In genomic region chr16:81073560-81074330, GRCh38 we compare ENCODE assay signal across 22 cellular contexts. TPM values are rescaled to one million over a fixed set of nuclear protein-coding genes. Genes with fewer than 3 reads are reported as not detected.
A peak's percentile ranks its signal among the peaks of the same experiment; 100 is the strongest.
DNase-seq lines count a peak whose midpoint lies in the region; FAIRE-seq and TF ChIP-seq lines count a peak whose summit lies in the region.
"Had no signal": no experiment of that assay in that cellular context is flagged by ENCODE, and none has a peak within 500 bp of the region (broad histone marks: within the 10 kb centered on the region; RNA-seq: fewer than 3 reads in every experiment).

No MANE protein-coding gene starts in this region.

- TF ChIP-seq CTCF in H1 (IDR thresholded peaks at IDR 0.05; ENCODE audit: control extremely low read depth in 1 of 3, insufficient read depth in 1 of 3, low read depth in 1 of 3, low read length in 3 of 3) = no peak
- no peak for TF ChIP-seq CTCF in parathyroid adenoma (IDR thresholded peaks at IDR 0.05)

- H3K23ac ChIP-seq in H1 (ENCODE audit: insufficient read length) = no peak overlapping the region

- no peak overlapping the region for H3K27ac ChIP-seq in H1 (ENCODE audit: low read depth, low read length)
- H3K27ac ChIP-seq in parathyroid adenoma = no peak overlapping the region

- DNase-seq in ELF-1 (ENCODE audit: low read depth, low spot score) (peak; percentile 10), H1 (ENCODE audit: low read depth in 1 of 2, low spot score in 2 of 2) (no peak), NCI-H748 treated with DMSO at 0.1 percent for 48 hours (lab: John Stamatoyannopoulos, UW) (no peak), HCEC 1CT (no peak), D341Med (ENCODE audit: low spot score) (no peak)
- DNase-seq in Jurkat, Clone E6-1 (ENCODE audit: low read depth, low spot score) = peak; percentile 24
- DNase-seq in stimulated activated CD4-positive, alpha-beta T cell treated with anti-CD3 and anti-CD28 coated beads, Interleukin-1b, Interleukin-23, amount 100 ng/mL, for 48 hours = no peak
- DNase-seq: AML-193, DND-41, GOT3, KBM-7, NCI-H1092, NCI-H1436 treated with DMSO at 0.1 percent for 48 hours, NCI-H1930, NCI-H2171, NCI-H345, NCI-H524, NCI-H82 had no signal

- peaks cover 0 to 2% (median 0%) of the 10 kb centered on the region in 4 experiments; a peak in 3 of 7 replicates for H3K4me1 ChIP-seq in H1 (replicated peaks in 1 of 4; ENCODE audit: control insufficient read depth in 3 of 4, insufficient read depth in 4 of 4, low read length in 3 of 4)
- peaks cover 4% of the 10 kb centered on the region for H3K4me1 ChIP-seq in parathyroid adenoma

- no peak overlapping the region for H2BK20ac ChIP-seq in H1 (ENCODE audit: low read length)

- no peak overlapping the region for H4K8ac ChIP-seq in H1 (ENCODE audit: extremely low read depth, insufficient read depth, low read length)

- H3K23me2 ChIP-seq in H1 (ENCODE audit: low read depth, low read length) = peaks cover 6% of the 10 kb centered on the region; the same call in 1 of the 2 replicates

- CTCF ChIA-PET in H1 (lab: Charles Lee; ENCODE audit: partially characterized antibody) = interaction anchor here (0.6 to 1.0 kb wide), 5 partner anchors 12 to 1011 kb away, joined by 3 to 5 read pairs (median 3); partner anchors contain the start of gene ATMIN

- POLR2A ChIA-PET in H1 (lab: Charles Lee; ENCODE audit: partially characterized antibody) = interaction anchor here (1.0 to 1.4 kb wide), 4 partner anchors 10 to 37 kb away, joined by 3 to 5 read pairs (median 5); no protein-coding TSS in a partner anchor

- no peak for FAIRE-seq in H1 (lab: Jason Lieb, UNC)
- FAIRE-seq: G401.6, GM12892, HepG2 had no signal

- no peaks in the 10 kb centered on the region for H4K20me1 ChIP-seq in H1 (replicated peaks in 1 of 2; ENCODE audit: control insufficient read depth in 1 of 2, insufficient read depth in 2 of 2, low read length in 2 of 2)

- no peaks in the 10 kb centered on the region for H3K9me3 ChIP-seq in H1 (ENCODE audit: insufficient read depth in 2 of 2, low read depth in 1 of 2, low read length in 1 of 2)
- no peaks in the 10 kb centered on the region for H3K9me3 ChIP-seq in parathyroid adenoma (ENCODE audit: control insufficient read depth, low read length)

- H3K79me2 ChIP-seq in H1 (ENCODE audit: control insufficient read depth in 1 of 2, insufficient read depth in 2 of 2, low read length in 2 of 2) = no peaks in the 10 kb centered on the region
- H3K79me2 ChIP-seq in parathyroid adenoma = no peaks in the 10 kb centered on the region

- H3K4me3 ChIP-seq in Jurkat, Clone E6-1 (ENCODE audit: low read length) = no peak overlapping the region
- H3K4me3 ChIP-seq in H1 (ENCODE audit: extremely low read depth in 1 of 4, insufficient read depth in 2 of 4, low read depth in 3 of 4, low read length in 4 of 4) (no peak overlapping the region), parathyroid adenoma (ENCODE audit: low read depth, low read length) (no peak overlapping the region)

- H2BK120ac ChIP-seq in H1 (replicated peaks; ENCODE audit: low read depth, low read length) = no peak overlapping the region

- TF ChIP-seq POLR2A in H1 (IDR thresholded peaks at IDR 0.05; ENCODE audit: control extremely low read depth in 1 of 2, low read depth in 2 of 2, low read length in 2 of 2) = no peak

- H4K5ac ChIP-seq in H1 (ENCODE audit: insufficient read length, low read depth, low read length) = no peak overlapping the region

- H3K79me1 ChIP-seq in H1 (ENCODE audit: low read depth, low read length) = no peaks in the 10 kb centered on the region

- TF ChIP-seq RAD21 in H1 (IDR thresholded peaks at IDR 0.05 in 1 of 2, conservative IDR thresholded peaks at IDR 0.05 in 1 of 2; ENCODE audit: low read depth in 2 of 2, low read length in 2 of 2) = no peak

- no peak overlapping the region for H4K91ac ChIP-seq in H1 (replicated peaks; ENCODE audit: insufficient read length, low read length)

- H2AFZ ChIP-seq in H1 (ENCODE audit: low read length) = no peak overlapping the region
- H2AFZ ChIP-seq in parathyroid adenoma = peak overlapping the region; percentile 18

- TF ChIP-seq EP300 in H1 (IDR thresholded peaks at IDR 0.05; ENCODE audit: borderline replicate concordance in 1 of 2, low read depth in 2 of 2, low read length in 2 of 2) = no peak

- H3K9ac ChIP-seq in H1 (replicated peaks in 1 of 4; ENCODE audit: extremely low read depth in 1 of 4, low read depth in 3 of 4, low read length in 3 of 4) = no peak overlapping the region
- H3K9ac ChIP-seq in parathyroid adenoma = no peak overlapping the region

- no peak overlapping the region for H2AK5ac ChIP-seq in H1 (ENCODE audit: low read depth, low read length)

- H2BK5ac ChIP-seq in H1 (ENCODE audit: low read depth, low read length) = no peak overlapping the region

- 61% methylated on average over 5 of the region's 5 CpGs; no CpG with 5 or more reads in 1 of the 2 experiments for WGBS in H1 (ENCODE audit: extremely low coverage in 1 of 2, insufficient coverage in 1 of 2, insufficient read length in 1 of 2, insufficient replicate concordance in 2 of 2, low coverage in 1 of 2, low lambda C conversion rate in 2 of 2, missing lambda C conversion rate in 1 of 2), 2 experiments

- no peak overlapping the region for H3K18ac ChIP-seq in H1 (ENCODE audit: extremely low read depth, low read length)

- H3K14ac ChIP-seq in H1 (ENCODE audit: insufficient read length) = no peak overlapping the region

- H3K27me3 ChIP-seq in H1 (replicated peaks in 1 of 4; ENCODE audit: control insufficient read depth in 3 of 4, extremely low read depth in 1 of 4, insufficient read depth in 3 of 4, low read length in 3 of 4) (no peaks in the 10 kb centered on the region), parathyroid adenoma (ENCODE audit: control insufficient read depth, insufficient read depth, low read length) (no peaks in the 10 kb centered on the region)

- peak overlapping the region; percentile 15 to 25; a peak in 2 of 4 replicates for H3K4me2 ChIP-seq in H1 (ENCODE audit: insufficient read depth in 1 of 2, low read depth in 2 of 2, low read length in 2 of 2)
- H3K4me2 ChIP-seq in parathyroid adenoma (ENCODE audit: low read length) = no peak overlapping the region

- no peaks in the 10 kb centered on the region for H3K36me3 ChIP-seq in H1 (ENCODE audit: control insufficient read depth in 2 of 4, insufficient read depth in 4 of 4, low read length in 3 of 4)
- H3K36me3 ChIP-seq in parathyroid adenoma (ENCODE audit: control insufficient read depth, insufficient read depth, low read length) = no peaks in the 10 kb centered on the region

- H2BK15ac ChIP-seq in H1 (ENCODE audit: low read length) = no peak overlapping the region

- no peak overlapping the region for H3K56ac ChIP-seq in H1 (replicated peaks; ENCODE audit: insufficient read length, low read depth, low read length)

- H3K4ac ChIP-seq in H1 (replicated peaks; ENCODE audit: insufficient read length, low read depth, low read length) = no peak overlapping the region

- no peak overlapping the region for H2BK12ac ChIP-seq in H1 (ENCODE audit: low read depth, low read length)

TF ChIP-seq in H1, 55 proteins besides CTCF, POLR2A, EP300 and RAD21:
- no peak for TF ChIP-seq RXRA (IDR thresholded peaks at IDR 0.05; ENCODE audit: insufficient read depth, low read depth, low read length)
- TF ChIP-seq ASH2L (IDR thresholded peaks at IDR 0.05; ENCODE audit: low read length) = peak; percentile 27
- no peak for TF ChIP-seq CBX5 (IDR thresholded peaks at IDR 0.05; ENCODE audit: low read depth, low read length)
- no peak for TF ChIP-seq BCL11A (IDR thresholded peaks at IDR 0.05; ENCODE audit: low read depth in 2 of 2, low read length in 2 of 2)
- peak; percentile 87 for TF ChIP-seq TEAD4 (IDR thresholded peaks at IDR 0.05; ENCODE audit: low read depth, low read length)
- no peak for TF ChIP-seq CREB1 (IDR thresholded peaks at IDR 0.05)
- TF ChIP-seq SIX5 (IDR thresholded peaks at IDR 0.05; ENCODE audit: low read depth, low read length) = no peak
- no peak for TF ChIP-seq TAF7 (optimal IDR thresholded peaks at IDR 0.05; ENCODE audit: borderline replicate concordance, low read depth, low read length)
- TF ChIP-seq SP1 (IDR thresholded peaks at IDR 0.05; ENCODE audit: low read depth, low read length) = peak; percentile 61; the same call in 1 of the 2 replicates
TF ChIP-seq in H1: peak in this region for 3.

RNA-seq across cellular contexts. Expression of gene C16orf46, which starts 3.3 kb away (rescaled TPM):
- polyA plus RNA-seq in Jurkat, Clone E6-1 (2012; ENCODE audit: insufficient read depth, insufficient read length) = 0.76 TPM
- total RNA-seq in H1 (2021; fragmentation: NEBNext Ultra II Directional; extraction: Animal tissue kit (Norgen Biotek cat#: 25700)) = 0.60 and 1.1 TPM in 2 replicates
- 0.48 and 0.52 TPM in 2 replicates for polyA plus RNA-seq in H1 (2011; rRNA removed)
- 0.65 TPM for polyA plus RNA-seq in H1 (2011; cell fraction: cytosol; rRNA removed)
- 1.3 TPM for polyA plus RNA-seq in H1 (2011; cell fraction: nucleus; rRNA removed)
- polyA plus RNA-seq in H1 (2012, experiment 1 of 2) = 0.13 to 0.62 TPM (median 0.33 TPM) in 4 replicates
- 0.96 TPM for polyA plus RNA-seq in H1 (2012, experiment 2 of 2)
- 1.1 TPM for polyA plus RNA-seq in H1 (2013, experiment 1 of 2)
- polyA plus RNA-seq in H1 (2013, experiment 2 of 2) = 0.70 TPM
- polyA minus RNA-seq in H1 (2011; rRNA and poly(A)+ RNA removed) = 0.83 TPM in 1 of 2 replicates, not detected in the other
- polyA minus RNA-seq in H1 (2011; cell fraction: cytosol; rRNA and poly(A)+ RNA removed) = 2.7 TPM
- polyA minus RNA-seq in H1 (2011; cell fraction: nucleus; rRNA and poly(A)+ RNA removed) = not detected

RNA-seq across cellular contexts. Expression of gene GCSH, which starts 22.4 kb away (rescaled TPM):
- polyA plus RNA-seq in Jurkat, Clone E6-1 (2012; ENCODE audit: insufficient read depth, insufficient read length) = 75.5 TPM
- total RNA-seq in H1 (2021; fragmentation: NEBNext Ultra II Directional; extraction: Animal tissue kit (Norgen Biotek cat#: 25700)) = 103 and 108 TPM in 2 replicates
- polyA plus RNA-seq in H1 (2011; rRNA removed) = 25.1 and 28.2 TPM in 2 replicates
- 56.5 TPM for polyA plus RNA-seq in H1 (2011; cell fraction: cytosol; rRNA removed)
- 28.5 TPM for polyA plus RNA-seq in H1 (2011; cell fraction: nucleus; rRNA removed)
- 31.9 to 88.2 TPM (median 35.2 TPM) in 4 replicates for polyA plus RNA-seq in H1 (2012, experiment 1 of 2)
- polyA plus RNA-seq in H1 (2012, experiment 2 of 2) = 62.6 TPM
- polyA plus RNA-seq in H1 (2013, experiment 1 of 2) = 120 TPM
- polyA plus RNA-seq in H1 (2013, experiment 2 of 2) = 119 TPM
- polyA minus RNA-seq in H1 (2011; rRNA and poly(A)+ RNA removed) = 3.6 and 4.5 TPM in 2 replicates
- polyA minus RNA-seq in H1 (2011; cell fraction: cytosol; rRNA and poly(A)+ RNA removed) = 48.0 TPM
- polyA minus RNA-seq in H1 (2011; cell fraction: nucleus; rRNA and poly(A)+ RNA removed) = 22.8 TPM

RNA-seq across cellular contexts. Expression of gene ATMIN, which starts 38.1 kb away (rescaled TPM):
- polyA plus RNA-seq in Jurkat, Clone E6-1 (2012; ENCODE audit: insufficient read depth, insufficient read length) = 22.3 TPM
- total RNA-seq in H1 (2021; fragmentation: NEBNext Ultra II Directional; extraction: Animal tissue kit (Norgen Biotek cat#: 25700)) = 55.9 and 59.8 TPM in 2 replicates
- 20.2 and 34.8 TPM in 2 replicates for polyA plus RNA-seq in H1 (2011; rRNA removed)
- polyA plus RNA-seq in H1 (2011; cell fraction: cytosol; rRNA removed) = 25.3 TPM
- polyA plus RNA-seq in H1 (2011; cell fraction: nucleus; rRNA removed) = 18.3 TPM
- 27.0 to 40.7 TPM (median 34.3 TPM) in 4 replicates for polyA plus RNA-seq in H1 (2012, experiment 1 of 2)
- polyA plus RNA-seq in H1 (2012, experiment 2 of 2) = 5.1 TPM
- 37.1 TPM for polyA plus RNA-seq in H1 (2013, experiment 1 of 2)
- 40.4 TPM for polyA plus RNA-seq in H1 (2013, experiment 2 of 2)
- 53.9 and 72.4 TPM in 2 replicates for polyA minus RNA-seq in H1 (2011; rRNA and poly(A)+ RNA removed)
- polyA minus RNA-seq in H1 (2011; cell fraction: cytosol; rRNA and poly(A)+ RNA removed) = 26.3 TPM
- 57.4 TPM for polyA minus RNA-seq in H1 (2011; cell fraction: nucleus; rRNA and poly(A)+ RNA removed)

Comparison
In these comparisons a context has a peak if more than half of its experiments do, and no peak if none do; other contexts are left out.
1. DNase-seq: peak in ELF-1 (single experiment) and Jurkat, Clone E6-1 (single experiment); none in H1 (0 of 2), NCI-H748 treated with DMSO at 0.1 percent for 48 hours (single experiment), HCEC 1CT (single experiment), D341Med (single experiment) and stimulated activated CD4-positive, alpha-beta T cell treated with anti-CD3 and anti-CD28 coated beads, Interleukin-1b, Interleukin-23, amount 100 ng/mL, for 48 hours (single experiment).